22 cellular contexts compared by ENCODE assay signal in the genomic region with DNA sequence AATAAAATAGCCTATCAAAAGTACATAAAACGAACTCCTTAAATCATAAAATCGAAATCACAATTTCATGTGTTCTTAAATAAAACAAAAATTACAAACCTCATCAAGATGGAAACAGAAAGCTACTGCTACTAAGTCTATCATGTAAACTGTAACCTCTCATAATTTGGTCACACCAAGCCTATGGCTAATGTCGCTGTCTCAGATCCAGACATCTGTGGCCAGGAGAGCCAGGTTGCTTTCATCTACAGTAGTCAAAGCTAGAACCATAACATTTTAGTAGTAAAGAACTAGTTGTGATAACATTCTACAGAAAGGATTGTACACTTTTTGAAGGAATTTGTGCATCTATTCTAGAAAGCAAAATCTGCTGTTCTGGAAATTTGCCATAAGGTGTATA.
"Had no signal": no experiment of that assay in that cellular context is flagged by ENCODE, and none has a peak within 500 bp of the region (broad histone marks: within the 10 kb centered on the region; RNA-seq: fewer than 3 reads in every experiment).

No MANE protein-coding gene starts in this region.

- H3K27ac ChIP-seq: left ventricle myocardium inferior, pancreas, prostate gland, skin epidermis, tibial nerve, uterus had no signal

- H3K36me3 Mint-ChIP-seq: naive thymus-derived CD4-positive, alpha-beta T cell; natural killer cell treated with Interleukin-12 subunit alpha and Interleukin-12 subunit beta and Interleukin-15 and Interleukin-18, amount 100 ng/mL, for 72 hours; type B pancreatic cell had no signal

- H3K4me3 ChIP-seq: left ventricle myocardium inferior, lung, mucosa of descending colon, pancreas, prostate gland, skin epidermis, tibial nerve, uterus had no signal

- H3K27ac Mint-ChIP-seq: naive thymus-derived CD4-positive, alpha-beta T cell; natural killer cell treated with Interleukin-12 subunit alpha and Interleukin-12 subunit beta and Interleukin-15 and Interleukin-18, amount 100 ng/mL, for 72 hours; stimulated activated naive CD8-positive, alpha-beta T cell treated with anti-CD3 and anti-CD28 coated beads, Interleukin-15, amount 100 ng/mL, for 72 hours; type B pancreatic cell had no signal

- H3K9me3 ChIP-seq: prostate gland, uterus had no signal

- DNase-seq: islet precursor cell; left ventricle myocardium inferior; midbrain; mucosa of descending colon; pancreas; posterior cingulate gyrus; retina; stimulated activated CD4-positive, alpha-beta T cell treated with anti-CD3 and anti-CD28 coated beads, Interleukin-12 subunit alpha, Interleukin-12 subunit beta, amount 100 ng/mL, for 4 hours; stimulated activated CD4-positive, alpha-beta T cell treated with anti-CD3 and anti-CD28 coated beads, Interleukin-15, amount 100 ng/mL, for 24 hours; stimulated activated CD4-positive, alpha-beta T cell treated with anti-CD3 and anti-CD28 coated beads, Interleukin-2, amount 100 ng/mL, for 24 hours; stimulated activated CD4-positive, alpha-beta T cell treated with anti-CD3 and anti-CD28 coated beads, Interleukin-4, amount 100 ng/mL, for 1 hour; stimulated activated naive CD4-positive, alpha-beta T cell treated with Interleukin-2 at 50 U/mL for 16 hours; substantia nigra; uterus had no signal

- H3K4me3 Mint-ChIP-seq: naive thymus-derived CD4-positive, alpha-beta T cell; natural killer cell treated with Interleukin-12 subunit alpha and Interleukin-12 subunit beta and Interleukin-15 and Interleukin-18, amount 100 ng/mL, for 72 hours; stimulated activated naive CD8-positive, alpha-beta T cell treated with anti-CD3 and anti-CD28 coated beads, Interleukin-15, amount 100 ng/mL, for 72 hours; type B pancreatic cell had no signal

- H3K27me3 ChIP-seq: pancreas, tibial nerve, uterus had no signal

- H3K4me1 ChIP-seq: left ventricle myocardium inferior, pancreas, prostate gland, tibial nerve, uterus had no signal

- H3K9me3 Mint-ChIP-seq: natural killer cell treated with Interleukin-12 subunit alpha and Interleukin-12 subunit beta and Interleukin-15 and Interleukin-18, amount 100 ng/mL, for 72 hours; stimulated activated naive CD8-positive, alpha-beta T cell treated with anti-CD3 and anti-CD28 coated beads, Interleukin-15, amount 100 ng/mL, for 72 hours; type B pancreatic cell had no signal

- H3K36me3 ChIP-seq: left ventricle myocardium inferior, pancreas, prostate gland, tibial nerve, uterus had no signal

- H3K4me1 Mint-ChIP-seq: stimulated activated naive CD8-positive, alpha-beta T cell treated with anti-CD3 and anti-CD28 coated beads, Interleukin-15, amount 100 ng/mL, for 72 hours had no signal

- H3K27me3 Mint-ChIP-seq: natural killer cell treated with Interleukin-12 subunit alpha and Interleukin-12 subunit beta and Interleukin-15 and Interleukin-18, amount 100 ng/mL, for 72 hours; type B pancreatic cell had no signal
